ENCODE assay signal across 18 cellular contexts in genomic region chr6:167529684-167530335, GRCh38.
DNase-seq lines count a peak whose midpoint lies in the region; ATAC-seq and TF ChIP-seq lines count a peak whose summit lies in the region.
"Had no signal": no experiment of that assay in that cellular context is flagged by ENCODE, and none has a peak within 500 bp of the region (broad histone marks: within the 10 kb centered on the region; RNA-seq: fewer than 3 reads in every experiment).

No MANE protein-coding gene starts in this region.

- peaks cover 24% of the 10 kb centered on the region for H3K4me1 ChIP-seq in neural progenitor cell
- H3K4me1 ChIP-seq: BE2C had no signal

- no peaks in the 10 kb centered on the region for H3K36me3 Mint-ChIP-seq in neural progenitor cell
- no peaks in the 10 kb centered on the region for H3K36me3 Mint-ChIP-seq in activated naive CD4-positive, alpha-beta T cell treated with anti-CD3 and anti-CD28 coated beads, Interleukin-2, amount 10 ng/mL, durations not matched to agents 7 days and 5 days
- H3K36me3 Mint-ChIP-seq: CD14-positive monocyte; CD4-positive, alpha-beta memory T cell had no signal

- no peak overlapping the region for H3K4me2 ChIP-seq in neural progenitor cell

- no peaks in the 10 kb centered on the region for H4K20me1 ChIP-seq in neural progenitor cell (ENCODE audit: low read depth)

- H3K9ac ChIP-seq in neural progenitor cell = no peak overlapping the region

- H3K36me3 ChIP-seq in neural progenitor cell = no peaks in the 10 kb centered on the region
- H3K36me3 ChIP-seq: BE2C had no signal

- peak overlapping the region; percentile 62 for H3K4me3 Mint-ChIP-seq in neural progenitor cell
- no peak overlapping the region for H3K4me3 Mint-ChIP-seq in activated naive CD4-positive, alpha-beta T cell treated with anti-CD3 and anti-CD28 coated beads, Interleukin-2, amount 10 ng/mL, durations not matched to agents 7 days and 5 days
- H3K4me3 Mint-ChIP-seq: CD14-positive monocyte; CD4-positive, alpha-beta memory T cell; HFFc6; IgD-negative memory B cell had no signal

- H3K27ac Mint-ChIP-seq in neural progenitor cell = peak overlapping the region; percentile 79
- H3K27ac Mint-ChIP-seq in activated naive CD4-positive, alpha-beta T cell treated with anti-CD3 and anti-CD28 coated beads, Interleukin-2, amount 10 ng/mL, durations not matched to agents 7 days and 5 days = no peak overlapping the region
- H3K27ac Mint-ChIP-seq: CD14-positive monocyte; CD4-positive, alpha-beta memory T cell; HFFc6; IgD-negative memory B cell had no signal

- TF ChIP-seq CTCF in neural progenitor cell (IDR thresholded peaks at IDR 0.05) = no peak

- no peaks in the 10 kb centered on the region for H3K27me3 ChIP-seq in neural progenitor cell
- H3K27me3 ChIP-seq: BE2C had no signal

- peaks cover 71% of the 10 kb centered on the region for H3K4me1 Mint-ChIP-seq in neural progenitor cell
- no peaks in the 10 kb centered on the region for H3K4me1 Mint-ChIP-seq in activated naive CD4-positive, alpha-beta T cell treated with anti-CD3 and anti-CD28 coated beads, Interleukin-2, amount 10 ng/mL, durations not matched to agents 7 days and 5 days
- H3K4me1 Mint-ChIP-seq: CD14-positive monocyte, IgD-negative memory B cell had no signal

- no peak overlapping the region for H3K27ac ChIP-seq in neural progenitor cell

- no peak overlapping the region for H2AFZ ChIP-seq in neural progenitor cell (replicated peaks)

- no peaks in the 10 kb centered on the region for H3K9me3 ChIP-seq in neural progenitor cell (ENCODE audit: low read depth)
- H3K9me3 ChIP-seq: BE2C had no signal

- peaks cover 3% of the 10 kb centered on the region for H3K9me3 Mint-ChIP-seq in neural progenitor cell
- no peaks in the 10 kb centered on the region for H3K9me3 Mint-ChIP-seq in activated naive CD4-positive, alpha-beta T cell treated with anti-CD3 and anti-CD28 coated beads, Interleukin-2, amount 10 ng/mL, durations not matched to agents 7 days and 5 days
- H3K9me3 Mint-ChIP-seq: IgD-negative memory B cell had no signal

- peaks cover 8% of the 10 kb centered on the region for H3K27me3 Mint-ChIP-seq in neural progenitor cell (ENCODE audit: insufficient read depth, low read depth)
- peaks cover 27% of the 10 kb centered on the region for H3K27me3 Mint-ChIP-seq in activated naive CD4-positive, alpha-beta T cell treated with anti-CD3 and anti-CD28 coated beads, Interleukin-2, amount 10 ng/mL, durations not matched to agents 7 days and 5 days

- H3K4me3 ChIP-seq in neural progenitor cell = no peak overlapping the region

- DNase-seq in NCI-H526 treated with DMSO at 0.1 percent for 48 hours (lab: John Stamatoyannopoulos, UW) (peak; percentile 72), left kidney (ENCODE audit: low read depth, low spot score) (peak; percentile 85), neural progenitor cell (ENCODE audit: low spot score) (no peak), germinal center (ENCODE audit: low spot score) (no peak)
- DNase-seq in activated naive CD4-positive, alpha-beta T cell treated with anti-CD3 and anti-CD28 coated beads, Interleukin-2, amount 10 ng/mL, durations not matched to agents 7 days and 5 days = no peak
- DNase-seq: ACHN; BE2C; CD4-positive, alpha-beta memory T cell; DMS153; DMS79; GDM1; GOT3; H7; HFFc6 had no signal

- CTCF ChIA-PET in activated naive CD4-positive, alpha-beta T cell treated with anti-CD3 and anti-CD28 coated beads, Interleukin-2, amount 10 ng/mL, durations not matched to agents 7 days and 5 days (lab: Charles Lee) = no interaction called here

- no peak for ATAC-seq in HG02798 (IDR thresholded peaks at IDR 0.05; ENCODE audit: poor library complexity, unreplicated experiment)
- ATAC-seq: HCT116 had no signal

- peaks cover 4% of the 10 kb centered on the region for H3F3A ChIP-seq in neural progenitor cell (ENCODE audit: low read depth)

- H3K79me2 ChIP-seq in neural progenitor cell (ENCODE audit: low read depth) = no peaks in the 10 kb centered on the region

Comparison
In these comparisons a context has a peak if more than half of its experiments do, and no peak if none do; other contexts are left out.
1. DNase-seq: peak in NCI-H526 treated with DMSO at 0.1 percent for 48 hours (single experiment) and left kidney (single experiment); none in neural progenitor cell (single experiment), germinal center (single experiment) and activated naive CD4-positive, alpha-beta T cell treated with anti-CD3 and anti-CD28 coated beads, Interleukin-2, amount 10 ng/mL, durations not matched to agents 7 days and 5 days (single experiment).